In the genomic region with DNA sequence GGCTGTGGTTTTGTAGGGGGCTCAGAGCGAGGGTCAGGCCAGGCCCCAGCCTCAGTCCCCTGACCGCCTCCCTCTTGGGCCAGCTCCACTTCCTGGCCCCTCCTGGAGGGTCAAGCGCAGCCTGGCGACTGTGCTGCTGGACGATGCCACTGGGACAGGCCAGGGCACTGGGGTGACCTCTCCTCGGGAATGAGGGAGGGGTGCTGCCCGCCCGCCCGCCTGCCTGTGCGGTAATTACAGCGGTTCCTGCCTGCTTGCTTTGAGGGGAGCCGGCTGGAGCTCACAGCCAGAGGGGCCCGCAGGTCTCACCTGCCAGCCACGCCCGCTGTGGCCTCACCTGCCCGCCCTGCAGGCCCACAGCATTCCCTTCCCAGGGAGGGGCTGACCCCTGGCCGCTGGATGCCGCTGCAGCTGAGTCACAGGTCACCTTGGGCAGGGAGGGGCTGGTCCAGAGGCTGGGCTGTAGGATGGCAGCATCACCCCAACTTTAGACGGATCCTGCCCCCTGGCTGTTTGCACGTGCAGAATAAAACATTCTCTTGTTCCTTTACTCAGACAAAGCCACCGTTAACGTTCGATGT, we compare ENCODE assay signal across 8 cellular contexts.
DNase-seq lines count a peak whose midpoint lies in the region; ATAC-seq and TF ChIP-seq lines count a peak whose summit lies in the region.

No MANE protein-coding gene starts in this region.

- TF ChIP-seq CTCF in Caco-2 (IDR thresholded peaks at IDR 0.05; ENCODE audit: insufficient read depth in 1 of 2, low read depth in 1 of 2, low read length in 1 of 2, severe bottlenecking in 1 of 2, unreplicated experiment in 1 of 2) (peak; percentile 36 to 66), adrenal gland (IDR thresholded peaks at IDR 0.05) (peak in 5 of 6 experiments; percentile 24 to 44 (median 39)), lung (IDR thresholded peaks at IDR 0.05; ENCODE audit: control extremely low read depth, extremely low read depth) (no peak)

- CTCF ChIA-PET in Caco-2 (lab: Charles Lee): interaction anchor here (0.5 to 3.2 kb wide), 23 partner anchors 10 to 898 kb away, joined by 3 to 87 read pairs (median 5); a partner anchor contains a TSS

- WGBS in adrenal gland, 4 donors: 38 to 56% (median 51%) methylated on average over 7 to 23 of the region's 23 CpGs
- WGBS in lung, 2 donors: 38 to 53% methylated on average over 18 to 23 of the region's 23 CpGs

- no TSS peak for BruUV-seq in Caco-2 (replicated peaks; lab: Mats Ljungman, UMichigan)

- H3K27ac ChIP-seq in adrenal gland (no peak overlapping the region), lung (ENCODE audit: low read depth in 1 of 2, low read length in 1 of 2) (no peak overlapping the region)

- peak overlapping the region; percentile 52 for H3K4me3 Mint-ChIP-seq in Caco-2 (ENCODE audit: unreplicated experiment)

- H3K36me3 ChIP-seq in Caco-2 (ENCODE audit: control insufficient read depth, insufficient read depth, low read length) (no peaks in the 10 kb centered on the region), adrenal gland (replicated peaks in 1 of 2) (no peaks in the 10 kb centered on the region), lung (ENCODE audit: control insufficient read depth in 2 of 2, insufficient read depth in 2 of 2, low read length in 2 of 2) (no peaks in the 10 kb centered on the region)

- POLR2A ChIA-PET in Caco-2 (lab: Charles Lee): interaction anchor here (0.6 to 3.8 kb wide), 13 partner anchors 10 to 194 kb away, joined by 3 to 174 read pairs (median 7); a partner anchor contains a TSS

- peak overlapping the region; percentile 98 for H3K27ac Mint-ChIP-seq in Caco-2 (ENCODE audit: unreplicated experiment)

- H3K36me3 Mint-ChIP-seq in Caco-2 (ENCODE audit: insufficient read depth, unreplicated experiment): no peaks in the 10 kb centered on the region

- no peaks in the 10 kb centered on the region for H3K27me3 Mint-ChIP-seq in Caco-2 (ENCODE audit: insufficient read depth, unreplicated experiment)

- ATAC-seq in lung (ENCODE audit: insufficient read depth, low FRiP score): peak; percentile 24
- no peak for ATAC-seq in HG03045 (IDR thresholded peaks at IDR 0.05; ENCODE audit: unreplicated experiment)
- ATAC-seq in GM19324 (IDR thresholded peaks at IDR 0.05; ENCODE audit: low FRiP score, unreplicated experiment): no peak

- intact Hi-C loops in Caco-2 (cut with micrococcal nuclease; ENCODE audit: unreplicated experiment) (loop anchor here (1.0 to 5.0 kb wide), 8 partner anchors 10 to 173 kb away; a partner anchor contains a TSS), adrenal gland (cut with DNase I) (loop anchor here (5.0 kb wide), 2 partner anchors 124 to 134 kb away; no protein-coding TSS in a partner anchor)

- peak; percentile 99 for DNase-seq in Caco-2
- peak; percentile 91 for DNase-seq in HPDE6-E6E7 (ENCODE audit: extremely low spot score)
- DNase-seq in adrenal gland: no peak
- peak; percentile 67 for DNase-seq in lung (ENCODE audit: low spot score)
- DNase-seq in globus pallidus (ENCODE audit: low spot score): no peak
- no peak for DNase-seq in retina

- TF ChIP-seq POLR2A in adrenal gland (IDR thresholded peaks at IDR 0.05): no peak

- H3K27me3 ChIP-seq in Caco-2 (replicated peaks; ENCODE audit: control insufficient read depth, insufficient read depth, low read length) (no peaks in the 10 kb centered on the region), adrenal gland (peaks cover 5% of the 10 kb centered on the region), lung (ENCODE audit: control insufficient read depth, insufficient read depth) (no peaks in the 10 kb centered on the region)

- H3K4me1 ChIP-seq in Caco-2: peaks cover 61% of the 10 kb centered on the region
- H3K4me1 ChIP-seq in adrenal gland (replicated peaks in 1 of 2): peaks cover 3 to 8% of the 10 kb centered on the region in 2 donors
- H3K4me1 ChIP-seq in lung (ENCODE audit: control insufficient read depth in 2 of 2, insufficient read depth in 2 of 2, low read length in 2 of 2): peaks cover 0 to 4% of the 10 kb centered on the region in 2 donors

- H3K4me3 ChIP-seq in Caco-2 (ENCODE audit: low read depth, low read length) (no peak overlapping the region), adrenal gland (no peak overlapping the region), lung (no peak overlapping the region)

- H3K9me3 Mint-ChIP-seq in Caco-2 (ENCODE audit: unreplicated experiment): no peaks in the 10 kb centered on the region

- peaks cover 22% of the 10 kb centered on the region for H3K4me1 Mint-ChIP-seq in Caco-2 (ENCODE audit: low read depth, unreplicated experiment)

- H3K9me3 ChIP-seq in Caco-2 (no peaks in the 10 kb centered on the region), adrenal gland (replicated peaks in 1 of 3) (no peaks in the 10 kb centered on the region), lung (ENCODE audit: control insufficient read depth in 2 of 2, insufficient read depth in 1 of 2, low read length in 1 of 2) (peaks cover 0 to 1% of the 10 kb centered on the region in 2 donors)

Comparison
In these comparisons a context has a peak if more than half of its experiments do, and no peak if none do; other contexts are left out.
1. DNase-seq: peak in Caco-2 (2 of 2), HPDE6-E6E7 (single experiment) and lung (single experiment); none in adrenal gland (0 of 7), globus pallidus (single experiment) and retina (single experiment).